Comparison of ENCODE assay signal across 17 cellular contexts in the genomic region with DNA sequence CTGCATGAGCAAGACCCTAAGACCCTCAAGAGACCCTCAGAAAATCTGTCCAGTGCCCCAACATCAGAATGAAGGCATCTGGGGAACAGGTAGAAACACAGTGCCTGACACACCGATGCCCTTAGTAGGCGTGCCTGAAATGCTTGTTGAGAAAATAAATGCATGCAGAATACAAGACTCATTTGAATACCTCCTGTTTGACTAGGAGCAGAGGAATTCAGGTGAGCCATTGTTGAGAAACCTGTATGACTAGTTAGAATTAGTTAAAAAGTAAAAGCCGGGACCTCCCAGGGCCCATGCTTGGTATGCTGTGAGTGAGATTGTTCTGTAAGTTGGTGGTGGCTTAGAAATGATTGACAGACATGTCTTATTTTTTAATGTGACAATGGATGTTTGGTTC. TPM values are rescaled to one million over a fixed set of nuclear protein-coding genes. Genes with fewer than 3 reads are reported as not detected.
DNase-seq lines count a peak whose midpoint lies in the region; ATAC-seq and TF ChIP-seq lines count a peak whose summit lies in the region.
"Had no signal": no experiment of that assay in that cellular context is flagged by ENCODE, and none has a peak within 500 bp of the region (broad histone marks: within the 10 kb centered on the region; RNA-seq: fewer than 3 reads in every experiment).

No MANE protein-coding gene starts in this region.

- intact Hi-C loops in Caco-2 (cut with micrococcal nuclease; ENCODE audit: unreplicated experiment) (loop anchor here (1.0 kb wide), 6 partner anchors 14 to 76 kb away; partner anchors contain the start of gene WWC1), esophagus squamous epithelium (cut with DNase I) (no loop called here), mucosa of descending colon (cut with DNase I, micrococcal nuclease) (no loop called here)

- peak overlapping the region; percentile 30 to 79 (median 43) for H3K27ac ChIP-seq in esophagus squamous epithelium

- CTCF ChIA-PET in Caco-2 (lab: Charles Lee): no interaction called here

- H3K4me1 ChIP-seq in Caco-2: peaks cover 81% of the 10 kb centered on the region
- peaks cover 10 to 35% (median 17%) of the 10 kb centered on the region in 3 donors for H3K4me1 ChIP-seq in esophagus squamous epithelium
- peaks cover 29% of the 10 kb centered on the region for H3K4me1 ChIP-seq in mucosa of descending colon (ENCODE audit: low read depth)

- H3K27me3 Mint-ChIP-seq in Caco-2 (ENCODE audit: insufficient read depth, unreplicated experiment): no peaks in the 10 kb centered on the region
- no peaks in the 10 kb centered on the region for H3K27me3 Mint-ChIP-seq in stimulated activated memory B cell treated with anti-CD40 and anti-IgM and Interleukin-4, amounts not matched to agents 10 μg/mL and 1 μg/mL and 100 μg/mL, for 72 hours

- POLR2A ChIA-PET in Caco-2 (lab: Charles Lee): no interaction called here

- no peak for TF ChIP-seq CTCF in Caco-2 (IDR thresholded peaks at IDR 0.05; ENCODE audit: insufficient read depth in 1 of 2, low read depth in 1 of 2, low read length in 1 of 2, severe bottlenecking in 1 of 2, unreplicated experiment in 1 of 2)
- no peak for TF ChIP-seq CTCF in esophagus squamous epithelium (IDR thresholded peaks at IDR 0.05)
- no peak for TF ChIP-seq CTCF in mucosa of descending colon (IDR thresholded peaks at IDR 0.05)

- TF ChIP-seq POLR2A in esophagus squamous epithelium (IDR thresholded peaks at IDR 0.05): no peak

- H3K36me3 ChIP-seq in Caco-2 (ENCODE audit: control insufficient read depth, insufficient read depth, low read length) (peaks cover 1% of the 10 kb centered on the region; the same call in 1 of the 2 replicates), esophagus squamous epithelium (no peaks in the 10 kb centered on the region), mucosa of descending colon (ENCODE audit: low read depth) (no peaks in the 10 kb centered on the region)

- no peaks in the 10 kb centered on the region for H3K9me3 Mint-ChIP-seq in Caco-2 (ENCODE audit: unreplicated experiment)
- no peaks in the 10 kb centered on the region for H3K9me3 Mint-ChIP-seq in stimulated activated memory B cell treated with anti-CD40 and anti-IgM and Interleukin-4, amounts not matched to agents 10 μg/mL and 1 μg/mL and 100 μg/mL, for 72 hours
- H3K9me3 Mint-ChIP-seq: activated naive CD8-positive, alpha-beta T cell treated with anti-CD3 and anti-CD28 coated beads for 36 hours had no signal

- DNase-seq in Caco-2 (peak; percentile 79 to 80), NCI-H1048 (lab: John Stamatoyannopoulos, UW) (peak; percentile 58), esophagus squamous epithelium (lab: John Stamatoyannopoulos, UW) (no peak), mucosa of descending colon (peak in 1 of 3 donors; percentile 57), germinal center (ENCODE audit: low spot score) (no peak), cerebellum (ENCODE audit: low spot score) (no peak)
- no peak for DNase-seq in activated CD4-positive, alpha-beta T cell treated with anti-CD3 and anti-CD28 coated beads, Interleukin-2, amount 50 U/mL, for 1 hour
- DNase-seq: activated naive CD8-positive, alpha-beta T cell treated with anti-CD3 and anti-CD28 coated beads for 36 hours; activated T-cell treated with anti-CD3 and anti-CD28 coated beads for 4 hours; DMS 273 treated with DMSO at 0.1 percent for 48 hours; erythroblast; hypothalamus; KBM-7; NCI-H510A treated with DMSO at 0.1 percent for 48 hours; T-helper 1 cell had no signal

- H3K4me3 Mint-ChIP-seq in Caco-2 (ENCODE audit: unreplicated experiment): peak overlapping the region; percentile 71
- no peak overlapping the region for H3K4me3 Mint-ChIP-seq in stimulated activated memory B cell treated with anti-CD40 and anti-IgM and Interleukin-4, amounts not matched to agents 10 μg/mL and 1 μg/mL and 100 μg/mL, for 72 hours
- H3K4me3 Mint-ChIP-seq: activated naive CD8-positive, alpha-beta T cell treated with anti-CD3 and anti-CD28 coated beads for 36 hours had no signal

- H3K27ac Mint-ChIP-seq in Caco-2 (ENCODE audit: unreplicated experiment): peak overlapping the region; percentile 92
- H3K27ac Mint-ChIP-seq in stimulated activated memory B cell treated with anti-CD40 and anti-IgM and Interleukin-4, amounts not matched to agents 10 μg/mL and 1 μg/mL and 100 μg/mL, for 72 hours: no peak overlapping the region
- H3K27ac Mint-ChIP-seq: activated naive CD8-positive, alpha-beta T cell treated with anti-CD3 and anti-CD28 coated beads for 36 hours had no signal

- peak; percentile 86 for ATAC-seq in mucosa of descending colon
- no peak for ATAC-seq in stimulated activated memory B cell treated with anti-CD40 and anti-IgM and Interleukin-4, amounts not matched to agents 10 μg/mL and 1 μg/mL and 100 μg/mL, for 72 hours

- no peaks in the 10 kb centered on the region for H3K27me3 ChIP-seq in Caco-2 (replicated peaks; ENCODE audit: control insufficient read depth, insufficient read depth, low read length)
- H3K27me3 ChIP-seq in esophagus squamous epithelium: no peaks in the 10 kb centered on the region

- BruUV-seq in Caco-2 (replicated peaks; lab: Mats Ljungman, UMichigan): no TSS peak

- peaks cover 60% of the 10 kb centered on the region for H3K36me3 Mint-ChIP-seq in Caco-2 (ENCODE audit: insufficient read depth, unreplicated experiment)
- H3K36me3 Mint-ChIP-seq in stimulated activated memory B cell treated with anti-CD40 and anti-IgM and Interleukin-4, amounts not matched to agents 10 μg/mL and 1 μg/mL and 100 μg/mL, for 72 hours: no peaks in the 10 kb centered on the region
- H3K36me3 Mint-ChIP-seq: activated naive CD8-positive, alpha-beta T cell treated with anti-CD3 and anti-CD28 coated beads for 36 hours had no signal

- H3K4me1 Mint-ChIP-seq in Caco-2 (ENCODE audit: low read depth, unreplicated experiment): peaks cover 74% of the 10 kb centered on the region
- H3K4me1 Mint-ChIP-seq in stimulated activated memory B cell treated with anti-CD40 and anti-IgM and Interleukin-4, amounts not matched to agents 10 μg/mL and 1 μg/mL and 100 μg/mL, for 72 hours: no peaks in the 10 kb centered on the region
- H3K4me1 Mint-ChIP-seq: activated naive CD8-positive, alpha-beta T cell treated with anti-CD3 and anti-CD28 coated beads for 36 hours had no signal

- no peak overlapping the region for H3K4me3 ChIP-seq in Caco-2 (ENCODE audit: low read depth, low read length)
- no peak overlapping the region for H3K4me3 ChIP-seq in esophagus squamous epithelium
- H3K4me3 ChIP-seq in mucosa of descending colon: no peak overlapping the region
- H3K4me3 ChIP-seq: skin epidermis had no signal

- H3K9me3 ChIP-seq in Caco-2 (no peaks in the 10 kb centered on the region), esophagus squamous epithelium (no peaks in the 10 kb centered on the region), mucosa of descending colon (no peaks in the 10 kb centered on the region)

- 23 to 30% methylated on average over 3 of the region's 3 CpGs for WGBS in esophagus squamous epithelium, 2 donors

RNA-seq across cellular contexts. Expression of gene WWC1, which starts 55.0 kb away (rescaled TPM):
- total RNA-seq in Caco-2 (2022) (108 and 109 TPM in 2 replicates), esophagus squamous epithelium (10 to 100 TPM; 14.4 to 25.0 (median 16.1) TPM), mucosa of descending colon (10 to 100 TPM; 14.7 to 37.0 (median 17.2) TPM), cerebellum (20.1 TPM)

Comparison
In these comparisons a context has a peak if more than half of its experiments do, and no peak if none do; other contexts are left out.
1. DNase-seq: peak in Caco-2 (2 of 2) and NCI-H1048 (single experiment); none in esophagus squamous epithelium (single experiment), activated CD4-positive, alpha-beta T cell treated with anti-CD3 and anti-CD28 coated beads, Interleukin-2, amount 50 U/mL, for 1 hour (single experiment), germinal center (single experiment) and cerebellum (single experiment).